In genomic region chr3:136237103-136237502, GRCh38 we compare ENCODE assay signal across 27 cellular contexts.
"Had no signal": no experiment of that assay in that cellular context is flagged by ENCODE, and none has a peak within 500 bp of the region (broad histone marks: within the 10 kb centered on the region; RNA-seq: fewer than 3 reads in every experiment).

No MANE protein-coding gene starts in this region.

- H3K27ac ChIP-seq: neutrophil, parathyroid adenoma, psoas muscle, skin epidermis, stomach, thoracic aorta, tibial artery, transverse colon, upper lobe of right lung, uterus had no signal

- DNase-seq: naive thymus-derived CD4-positive, alpha-beta T cell; natural killer cell; nucleus accumbens; posterior cingulate gyrus; psoas muscle; right cardiac atrium; stimulated activated CD4-positive, alpha-beta T cell treated with anti-CD3 and anti-CD28 coated beads, Interleukin-15, amount 100 ng/mL, for 24 hours; stimulated activated CD4-positive, alpha-beta T cell treated with anti-CD3 and anti-CD28 coated beads, Interleukin-2, amount 100 ng/mL, for 24 hours; stimulated activated CD4-positive, alpha-beta T cell treated with anti-CD3 and anti-CD28 coated beads, Interleukin-2, amount 100 ng/mL, for 48 hours; stimulated activated CD4-positive, alpha-beta T cell treated with anti-CD3 and anti-CD28 coated beads, Interleukin-4, amount 100 ng/mL, for 24 hours; stimulated activated naive B cell treated with anti-CD40 and anti-IgM and Interleukin-4, amounts not matched to agents 10 μg/mL and 1 μg/mL and 100 μg/mL, for 72 hours; stimulated activated naive CD4-positive, alpha-beta T cell treated with Interleukin-2 at 50 U/mL for 16 hours; stomach; tibial artery; transverse colon; upper lobe of right lung; uterus had no signal

- H3K36me3 Mint-ChIP-seq: naive thymus-derived CD4-positive, alpha-beta T cell; natural killer cell; stimulated activated effector memory CD8-positive, alpha-beta T cell treated with anti-CD3 and anti-CD28 coated beads, Interleukin-12 subunit alpha, Interleukin-12 subunit beta, amount 100 ng/mL, for 72 hours; stimulated activated naive B cell treated with anti-CD40 and anti-IgM and Interleukin-4, amounts not matched to agents 10 μg/mL and 1 μg/mL and 100 μg/mL, for 72 hours; type B pancreatic cell had no signal

- H3K27me3 Mint-ChIP-seq: progenitor cell of endocrine pancreas; stimulated activated naive CD8-positive, alpha-beta T cell treated with anti-CD3 and anti-CD28 coated beads, Interleukin-15, Interleukin-2, amounts not matched to agents 100 ng/mL and 50 ng/mL, for 24 hours had no signal

- H3K4me1 ChIP-seq: parathyroid adenoma, psoas muscle, tibial artery, upper lobe of right lung, uterus had no signal

- H3K79me2 ChIP-seq: parathyroid adenoma had no signal

- H3K9ac ChIP-seq: parathyroid adenoma had no signal

- H3K9me3 ChIP-seq: neutrophil, psoas muscle, stomach, thoracic aorta, tibial artery, transverse colon, upper lobe of right lung, uterus had no signal

- H3K27me3 ChIP-seq: neutrophil, stomach, tibial artery, transverse colon, upper lobe of right lung, uterus had no signal

- H3K36me3 ChIP-seq: neutrophil, stomach, thoracic aorta, tibial artery, transverse colon, upper lobe of right lung, uterus had no signal

- H3K4me3 Mint-ChIP-seq: naive thymus-derived CD4-positive, alpha-beta T cell; natural killer cell; nephron; stimulated activated effector memory CD8-positive, alpha-beta T cell treated with anti-CD3 and anti-CD28 coated beads, Interleukin-12 subunit alpha, Interleukin-12 subunit beta, amount 100 ng/mL, for 72 hours; stimulated activated naive B cell treated with anti-CD40 and anti-IgM and Interleukin-4, amounts not matched to agents 10 μg/mL and 1 μg/mL and 100 μg/mL, for 72 hours; stimulated activated naive CD8-positive, alpha-beta T cell treated with anti-CD3 and anti-CD28 coated beads, Interleukin-15, Interleukin-2, amounts not matched to agents 100 ng/mL and 50 ng/mL, for 24 hours; type B pancreatic cell had no signal

- H3K4me3 ChIP-seq: psoas muscle, skin epidermis, stomach, thoracic aorta, tibial artery, transverse colon, upper lobe of right lung, uterus had no signal

- H3K4me1 Mint-ChIP-seq: naive thymus-derived CD4-positive, alpha-beta T cell; natural killer cell; nephron; stimulated activated effector memory CD8-positive, alpha-beta T cell treated with anti-CD3 and anti-CD28 coated beads, Interleukin-12 subunit alpha, Interleukin-12 subunit beta, amount 100 ng/mL, for 72 hours; stimulated activated naive B cell treated with anti-CD40 and anti-IgM and Interleukin-4, amounts not matched to agents 10 μg/mL and 1 μg/mL and 100 μg/mL, for 72 hours had no signal

- ATAC-seq: naive thymus-derived CD4-positive, alpha-beta T cell; natural killer cell; psoas muscle; right cardiac atrium; sciatic nerve; stimulated activated effector memory CD8-positive, alpha-beta T cell treated with anti-CD3 and anti-CD28 coated beads, Interleukin-12 subunit alpha, Interleukin-12 subunit beta, amount 100 ng/mL, for 72 hours; stimulated activated naive B cell treated with anti-CD40 and anti-IgM and Interleukin-4, amounts not matched to agents 10 μg/mL and 1 μg/mL and 100 μg/mL, for 72 hours; upper lobe of right lung had no signal

- H3K9me3 Mint-ChIP-seq: natural killer cell; nephron; stimulated activated effector memory CD8-positive, alpha-beta T cell treated with anti-CD3 and anti-CD28 coated beads, Interleukin-12 subunit alpha, Interleukin-12 subunit beta, amount 100 ng/mL, for 72 hours; stimulated activated naive B cell treated with anti-CD40 and anti-IgM and Interleukin-4, amounts not matched to agents 10 μg/mL and 1 μg/mL and 100 μg/mL, for 72 hours; stimulated activated naive CD8-positive, alpha-beta T cell treated with anti-CD3 and anti-CD28 coated beads, Interleukin-15, Interleukin-2, amounts not matched to agents 100 ng/mL and 50 ng/mL, for 24 hours; type B pancreatic cell had no signal

- H2AFZ ChIP-seq: parathyroid adenoma had no signal

- H3K27ac Mint-ChIP-seq: naive thymus-derived CD4-positive, alpha-beta T cell; natural killer cell; nephron; progenitor cell of endocrine pancreas; stimulated activated effector memory CD8-positive, alpha-beta T cell treated with anti-CD3 and anti-CD28 coated beads, Interleukin-12 subunit alpha, Interleukin-12 subunit beta, amount 100 ng/mL, for 72 hours; stimulated activated naive B cell treated with anti-CD40 and anti-IgM and Interleukin-4, amounts not matched to agents 10 μg/mL and 1 μg/mL and 100 μg/mL, for 72 hours; stimulated activated naive CD8-positive, alpha-beta T cell treated with anti-CD3 and anti-CD28 coated beads, Interleukin-15, Interleukin-2, amounts not matched to agents 100 ng/mL and 50 ng/mL, for 24 hours; type B pancreatic cell had no signal
